ENCODE assay signal across 8 cellular contexts in the genomic region with DNA sequence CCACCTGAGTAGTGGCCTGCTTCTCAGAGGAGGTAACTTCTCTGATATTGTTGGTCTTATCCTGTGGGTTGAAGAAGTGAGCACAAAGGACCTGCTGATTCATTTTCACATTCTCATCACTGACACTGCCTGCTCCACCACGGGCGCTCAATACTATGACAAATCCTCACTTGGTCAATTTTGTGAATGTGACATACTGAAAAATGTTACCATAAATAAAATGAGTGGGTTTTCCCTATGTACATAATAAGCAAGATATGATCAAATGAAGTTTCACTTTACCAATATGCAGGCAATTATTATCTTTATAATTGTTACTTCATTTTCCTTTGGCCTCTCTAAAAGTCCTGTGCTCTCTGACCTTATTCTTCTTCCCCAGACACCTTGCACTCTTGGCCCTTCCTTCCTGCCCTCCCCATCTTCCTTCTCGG.
DNase-seq lines count a peak whose midpoint lies in the region; ATAC-seq and TF ChIP-seq lines count a peak whose summit lies in the region.

No MANE protein-coding gene starts in this region.

- H3K27me3 Mint-ChIP-seq in T-helper 1 cell treated with Interleukin-12 subunit alpha and Interleukin-12 subunit beta and Interleukin-4 antibody, amounts not matched to agents 30 μg/mL and 1 μg/mL, for 36 hours (ENCODE audit: low read depth): no peaks in the 10 kb centered on the region

- no peaks in the 10 kb centered on the region for H3K9me3 ChIP-seq in right lobe of liver

- 48% methylated on average over 3 of the region's 3 CpGs for WGBS in right lobe of liver (ENCODE audit: insufficient coverage, low coverage, low lambda C conversion rate, missing lambda C conversion rate)

- peaks cover 0 to 8% (median 2%) of the 10 kb centered on the region in 4 donors for H3K4me1 ChIP-seq in right lobe of liver

- intact Hi-C loops in right lobe of liver (cut with DNase I): no loop called here

- peak overlapping the region; percentile 12 to 78 (median 41) for H3K27ac ChIP-seq in right lobe of liver

- H3K36me3 ChIP-seq in right lobe of liver: no peaks in the 10 kb centered on the region

- TF ChIP-seq POLR2A in right lobe of liver (IDR thresholded peaks at IDR 0.05): no peak

- no peak for DNase-seq in right lobe of liver
- DNase-seq in SW480 (ENCODE audit: low spot score): no peak
- no peak for DNase-seq in COLO829 (ENCODE audit: low spot score)
- no peak for DNase-seq in HUDEP-2 (lab: John Stamatoyannopoulos, UW; ENCODE audit: unreplicated experiment in 76 of 76)
- DNase-seq in DMS 273 treated with DMSO at 0.1 percent for 48 hours (lab: John Stamatoyannopoulos, UW): no peak

- H3K4me3 ChIP-seq in right lobe of liver: no peak overlapping the region

- peaks cover 59% of the 10 kb centered on the region for H3K4me1 Mint-ChIP-seq in T-helper 1 cell treated with Interleukin-12 subunit alpha and Interleukin-12 subunit beta and Interleukin-4 antibody, amounts not matched to agents 30 μg/mL and 1 μg/mL, for 36 hours (ENCODE audit: low read depth)

- TF ChIP-seq CTCF in right lobe of liver (IDR thresholded peaks at IDR 0.05): no peak

- H3K9me3 Mint-ChIP-seq in T-helper 1 cell treated with Interleukin-12 subunit alpha and Interleukin-12 subunit beta and Interleukin-4 antibody, amounts not matched to agents 30 μg/mL and 1 μg/mL, for 36 hours: no peaks in the 10 kb centered on the region

- H3K27me3 ChIP-seq in right lobe of liver: no peaks in the 10 kb centered on the region

- peaks cover 2% of the 10 kb centered on the region for H3K36me3 Mint-ChIP-seq in T-helper 1 cell treated with Interleukin-12 subunit alpha and Interleukin-12 subunit beta and Interleukin-4 antibody, amounts not matched to agents 30 μg/mL and 1 μg/mL, for 36 hours (ENCODE audit: low read depth)

- H3K4me3 Mint-ChIP-seq in T-helper 1 cell treated with Interleukin-12 subunit alpha and Interleukin-12 subunit beta and Interleukin-4 antibody, amounts not matched to agents 30 μg/mL and 1 μg/mL, for 36 hours: peak overlapping the region; percentile 68

- peak; percentile 82 for ATAC-seq in GM18520 (IDR thresholded peaks at IDR 0.05; ENCODE audit: unreplicated experiment)
- ATAC-seq in HG02623 (IDR thresholded peaks at IDR 0.05; ENCODE audit: unreplicated experiment): peak; percentile 66
- peak in 1 of 4 donors; percentile 20 for ATAC-seq in right lobe of liver

- peak overlapping the region; percentile 71 for H3K27ac Mint-ChIP-seq in T-helper 1 cell treated with Interleukin-12 subunit alpha and Interleukin-12 subunit beta and Interleukin-4 antibody, amounts not matched to agents 30 μg/mL and 1 μg/mL, for 36 hours
